ENCODE assay signal across 8 cellular contexts in the genomic region with DNA sequence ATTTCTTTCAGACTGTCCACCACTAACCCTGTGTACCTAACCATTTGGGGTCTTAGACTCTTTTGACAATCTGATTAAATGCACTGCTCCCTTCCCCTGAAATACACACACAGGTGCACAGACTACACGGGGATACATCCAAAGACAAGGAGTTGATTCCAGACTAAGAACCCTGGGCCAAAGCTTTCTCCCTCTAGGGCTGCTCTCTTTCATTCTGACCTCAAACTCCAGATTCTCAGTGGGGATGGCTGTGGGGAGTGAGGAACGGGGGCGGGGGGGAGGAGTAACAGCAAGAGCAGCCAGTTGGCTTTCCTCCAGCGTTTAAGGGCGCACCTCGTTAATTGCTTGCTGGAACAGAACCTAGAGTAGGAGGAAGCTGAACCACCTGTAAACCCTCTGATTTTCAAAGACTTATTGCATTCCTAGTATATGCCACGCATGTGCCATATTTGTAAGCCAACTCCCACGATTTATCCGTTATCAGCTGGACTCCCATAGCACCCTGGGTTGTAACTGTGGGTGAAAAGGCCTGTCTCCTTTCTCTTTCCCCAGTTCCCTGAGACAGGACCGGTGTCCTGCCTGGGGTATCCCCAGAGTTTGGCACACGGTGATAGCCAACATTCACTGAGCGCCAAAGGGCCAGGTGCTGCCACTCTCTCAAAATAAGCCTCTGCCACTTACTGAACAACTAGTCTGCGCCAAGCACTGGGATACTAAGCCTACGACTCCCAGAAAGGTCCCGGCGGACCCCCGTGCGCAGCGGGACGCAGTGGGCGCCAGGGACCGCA. TPM values are rescaled to one million over a fixed set of nuclear protein-coding genes. Genes with fewer than 3 reads are reported as not detected.
DNase-seq lines count a peak whose midpoint lies in the region; ATAC-seq and TF ChIP-seq lines count a peak whose summit lies in the region.

No MANE protein-coding gene starts in this region.

- CTCF ChIA-PET in mammary epithelial cell (lab: Charles Lee; ENCODE audit: low non-redundant PET) = no interaction called here

- H3K36me3 ChIP-seq in mammary epithelial cell (ENCODE audit: insufficient read depth, low read length) = peaks cover 2% of the 10 kb centered on the region

- H3K27ac ChIP-seq in mammary epithelial cell (ENCODE audit: insufficient read depth, low read depth, low read length) (peak overlapping the region; percentile 71), layer of hippocampus (ENCODE audit: low read depth, low read length) (peak overlapping the region; percentile 97)

- dilution Hi-C loops in mammary epithelial cell (cut with HindIII; ENCODE audit: low sequenced_read_pairs) = no loop called here

- peak overlapping the region; percentile 82 for H3K9ac ChIP-seq in mammary epithelial cell (ENCODE audit: insufficient read depth, low read length)

- DNase-seq in AG09309 (ENCODE audit: low read depth) (no peak), HFF-Myc (ENCODE audit: extremely low read depth, low read depth) (peak; percentile 39), RKO (ENCODE audit: low spot score) (peak; percentile 46), mammary epithelial cell (peak; percentile 70), UCSD-AML1 (lab: John Stamatoyannopoulos, UW; ENCODE audit: unreplicated experiment) (no peak)

- WGBS in mammary epithelial cell (ENCODE audit: low coverage, missing lambda C conversion rate) = 0% methylated on average over 6 of the region's 22 CpGs

- no peaks in the 10 kb centered on the region for H4K20me1 ChIP-seq in mammary epithelial cell (ENCODE audit: insufficient read depth, low read length)

- peaks cover 59% of the 10 kb centered on the region for H3K36me3 Mint-ChIP-seq in stimulated activated memory B cell treated with anti-CD40 and anti-IgM and Interleukin-4, amounts not matched to agents 10 μg/mL and 1 μg/mL and 100 μg/mL, for 72 hours

- H2AFZ ChIP-seq in mammary epithelial cell (ENCODE audit: low read depth, low read length) = peak overlapping the region; percentile 80

- H3K27me3 ChIP-seq in mammary epithelial cell (ENCODE audit: insufficient read depth, low read length) (no peaks in the 10 kb centered on the region), layer of hippocampus (ENCODE audit: control insufficient read depth, insufficient read depth, low read length) (no peaks in the 10 kb centered on the region)

- H3K4me3 ChIP-seq in AG09309 (ENCODE audit: control insufficient read depth, low read depth, low read length) (peak overlapping the region; percentile 88), HFF-Myc (replicated peaks; ENCODE audit: low read depth, low read length) (peak overlapping the region; percentile 84), mammary epithelial cell (replicated peaks in 1 of 3; ENCODE audit: insufficient read depth in 1 of 3, low read depth in 2 of 3, low read length in 3 of 3) (peak overlapping the region; percentile 46 to 82 (median 67))

- peak overlapping the region; percentile 97 for H3K4me2 ChIP-seq in mammary epithelial cell (ENCODE audit: insufficient read depth, low read depth, low read length)

- TF ChIP-seq CTCF in AG09309 (IDR thresholded peaks at IDR 0.05; ENCODE audit: control insufficient read depth, insufficient read depth, low read depth, low read length, missing control alignments) (no peak), HFF-Myc (IDR thresholded peaks at IDR 0.05; ENCODE audit: low read depth, low read length, missing control alignments) (no peak), mammary epithelial cell (conservative IDR thresholded peaks at IDR 0.05 in 1 of 2, IDR thresholded peaks at IDR 0.05 in 1 of 2; ENCODE audit: extremely low read depth in 1 of 2, insufficient read depth in 1 of 2, low read depth in 1 of 2, low read length in 2 of 2) (no peak)

- peaks cover 50% of the 10 kb centered on the region for H3K4me1 ChIP-seq in mammary epithelial cell (ENCODE audit: insufficient read depth, low read length)

- H3K9me3 ChIP-seq in mammary epithelial cell (replicated peaks; ENCODE audit: insufficient read depth, low read length) = no peaks in the 10 kb centered on the region

- H3K27ac Mint-ChIP-seq in stimulated activated memory B cell treated with anti-CD40 and anti-IgM and Interleukin-4, amounts not matched to agents 10 μg/mL and 1 μg/mL and 100 μg/mL, for 72 hours = peak overlapping the region; percentile 92

- intact Hi-C loops in mammary epithelial cell (cut with micrococcal nuclease) = no loop called here

- BruUV-seq in mammary epithelial cell (replicated peaks; lab: Mats Ljungman, UMichigan) = TSS peak; percentile 73

- peaks cover 66% of the 10 kb centered on the region for H3K4me1 Mint-ChIP-seq in stimulated activated memory B cell treated with anti-CD40 and anti-IgM and Interleukin-4, amounts not matched to agents 10 μg/mL and 1 μg/mL and 100 μg/mL, for 72 hours

- peaks cover 50% of the 10 kb centered on the region for H3K79me2 ChIP-seq in mammary epithelial cell (ENCODE audit: insufficient read depth, low read length)

- peak overlapping the region; percentile 87 for H3K4me3 Mint-ChIP-seq in stimulated activated memory B cell treated with anti-CD40 and anti-IgM and Interleukin-4, amounts not matched to agents 10 μg/mL and 1 μg/mL and 100 μg/mL, for 72 hours

- no peaks in the 10 kb centered on the region for H3K9me3 Mint-ChIP-seq in stimulated activated memory B cell treated with anti-CD40 and anti-IgM and Interleukin-4, amounts not matched to agents 10 μg/mL and 1 μg/mL and 100 μg/mL, for 72 hours

- no peaks in the 10 kb centered on the region for H3K27me3 Mint-ChIP-seq in stimulated activated memory B cell treated with anti-CD40 and anti-IgM and Interleukin-4, amounts not matched to agents 10 μg/mL and 1 μg/mL and 100 μg/mL, for 72 hours

- in situ Hi-C loops in mammary epithelial cell (cut with MboI; ENCODE audit: low sequenced_read_pairs in 2 of 2) = no loop called here

- no peak for ATAC-seq in stimulated activated memory B cell treated with anti-CD40 and anti-IgM and Interleukin-4, amounts not matched to agents 10 μg/mL and 1 μg/mL and 100 μg/mL, for 72 hours
- no peak for ATAC-seq in GM21526 (IDR thresholded peaks at IDR 0.05; ENCODE audit: low FRiP score, unreplicated experiment)

RNA-seq across cellular contexts. Expression of a gene that starts 0.9 kb away (rescaled TPM):
- total RNA-seq in mammary epithelial cell = 10 to 100 TPM; 19.1 to 19.2 TPM
- polyA plus RNA-seq in mammary epithelial cell = 8.2 TPM
- polyA minus RNA-seq in mammary epithelial cell = 17.0 TPM

RNA-seq across cellular contexts. Expression of a gene that starts 1.1 kb away (rescaled TPM):
- total RNA-seq in mammary epithelial cell = 10 to 100 TPM in 1 of 2 donors, 1 to 10 TPM in 1; 7.0 to 17.0 TPM
- polyA plus RNA-seq in mammary epithelial cell = 7.6 TPM
- 12.9 TPM for polyA minus RNA-seq in mammary epithelial cell

RNA-seq across cellular contexts. Expression of a gene that starts 42.7 kb away (rescaled TPM):
- total RNA-seq in mammary epithelial cell = not detected
- not detected for polyA plus RNA-seq in mammary epithelial cell
- not detected for polyA minus RNA-seq in mammary epithelial cell

RNA-seq across cellular contexts. Expression of a gene that starts 42.9 kb away (rescaled TPM):
- total RNA-seq in mammary epithelial cell = not detected
- not detected for polyA plus RNA-seq in mammary epithelial cell
- not detected for polyA minus RNA-seq in mammary epithelial cell

RNA-seq across cellular contexts. Expression of a gene that starts 53.9 kb away (rescaled TPM):
- total RNA-seq in mammary epithelial cell = under 1 TPM in 1 of 2 donors, not detected in 1; 0.17 TPM
- polyA plus RNA-seq in mammary epithelial cell = not detected
- not detected for polyA minus RNA-seq in mammary epithelial cell

Comparison
In these comparisons a context has a peak if more than half of its experiments do, and no peak if none do; other contexts are left out.
1. DNase-seq: peak in HFF-Myc (single experiment), RKO (single experiment) and mammary epithelial cell (single experiment); none in AG09309 (single experiment) and UCSD-AML1 (single experiment).
2. Peak in every context shown above with its lines, with median percentiles within 50 percentile points of each other: H3K4me3 ChIP-seq.